Comparison of ENCODE assay signal across 34 cellular contexts in genomic region chr3:171140246-171140645, GRCh38.
"Had no signal": no experiment of that assay in that cellular context is flagged by ENCODE, and none has a peak within 500 bp of the region (broad histone marks: within the 10 kb centered on the region; RNA-seq: fewer than 3 reads in every experiment).

No MANE protein-coding gene starts in this region.

- H3K4me1 ChIP-seq: ascending aorta had no signal

- H3K27ac ChIP-seq: ascending aorta, cardiac muscle cell, VCaP had no signal

- FAIRE-seq: bronchial epithelial cell, TTC549 had no signal

- ATAC-seq: activated CD8-positive, alpha-beta memory T cell treated with anti-CD3 and anti-CD28 coated beads, Interleukin-2, amount 10 ng/mL, durations not matched to agents 7 days and 5 days; activated CD8-positive, alpha-beta T cell treated with anti-CD3 and anti-CD28 coated beads, Interleukin-2, amount 10 ng/mL, durations not matched to agents 7 days and 5 days; activated naive CD8-positive, alpha-beta T cell treated with anti-CD3 and anti-CD28 coated beads, Interleukin-2, amount 50 U/mL, for 24 hours had no signal

- DNase-seq: activated B cell treated with CpG ODN at 0.5 μM for 24 hours; activated CD4-positive, alpha-beta memory T cell treated with anti-CD3 and anti-CD28 coated beads, Interleukin-2, amount 10 ng/mL, durations not matched to agents 7 days and 5 days; activated CD4-positive, alpha-beta T cell treated with anti-CD3 and anti-CD28 coated beads for 4 hours; activated CD4-positive, alpha-beta T cell treated with anti-CD3 and anti-CD28 coated beads, Interleukin-2, amount 10 ng/mL, durations not matched to agents 7 days and 5 days; activated CD4-positive, alpha-beta T cell treated with anti-CD3 and anti-CD28 coated beads, Interleukin-2, amount 50 U/mL, for 48 hours; activated CD4-positive, CD25-positive, alpha-beta regulatory T cell treated with anti-CD3 and anti-CD28 coated beads, Interleukin-2, amount 50 U/mL, for 72 hours; activated CD8-positive, alpha-beta memory T cell treated with anti-CD3 and anti-CD28 coated beads for 24 hours; activated CD8-positive, alpha-beta memory T cell treated with anti-CD3 and anti-CD28 coated beads, Interleukin-2, amount 10 ng/mL, durations not matched to agents 7 days and 5 days; activated CD8-positive, alpha-beta memory T cell treated with anti-CD3 and anti-CD28 coated beads, Interleukin-2, amount 50 U/mL, for 48 hours; activated CD8-positive, alpha-beta T cell treated with anti-CD3 and anti-CD28 coated beads, Interleukin-2, amount 10 ng/mL, durations not matched to agents 7 days and 5 days; activated effector memory CD4-positive, alpha-beta T cell treated with Interleukin-2 at 50 U/mL for 16 hours; activated gamma-delta T cell; activated naive CD4-positive, alpha-beta T cell treated with anti-CD3 and anti-CD28 coated beads, Interleukin-2, amount 10 ng/mL, durations not matched to agents 7 days and 5 days; activated naive CD4-positive, alpha-beta T cell treated with Interleukin-2 at 50 U/mL for 16 hours; activated naive CD8-positive, alpha-beta T cell treated with anti-CD3 and anti-CD28 coated beads, Interleukin-2, amount 10 ng/mL, durations not matched to agents 7 days and 5 days; activated naive CD8-positive, alpha-beta T cell treated with anti-CD3 and anti-CD28 coated beads, Interleukin-2, amount 50 U/mL, for 24 hours; activated T-cell treated with anti-CD3 and anti-CD28 coated beads, Interleukin-2, amount 50 U/mL, for 24 hours; activated T-cell treated with anti-CD3 and anti-CD28 coated beads, Interleukin-2, amount 50 U/mL, for 48 hours; amygdala; anterior cingulate cortex; caudate nucleus; SW 1271; T-helper 1 cell; T-helper 2 cell had no signal

- H3K27me3 Mint-ChIP-seq: activated B cell treated with CpG ODN at 0.5 μM for 24 hours; activated CD4-positive, alpha-beta memory T cell treated with anti-CD3 and anti-CD28 coated beads, Interleukin-2, amount 10 ng/mL, durations not matched to agents 7 days and 5 days; activated CD4-positive, alpha-beta T cell treated with anti-CD3 and anti-CD28 coated beads, Interleukin-2, amount 10 ng/mL, durations not matched to agents 7 days and 5 days; activated CD8-positive, alpha-beta memory T cell treated with anti-CD3 and anti-CD28 coated beads, Interleukin-2, amount 10 ng/mL, durations not matched to agents 7 days and 5 days; activated naive CD4-positive, alpha-beta T cell treated with anti-CD3 and anti-CD28 coated beads, Interleukin-2, amount 10 ng/mL, durations not matched to agents 7 days and 5 days; activated naive CD4-positive, alpha-beta T cell treated with anti-CD3 and anti-CD28 coated beads, Interleukin-2, amount 50 U/mL, for 24 hours; activated naive CD8-positive, alpha-beta T cell; activated naive CD8-positive, alpha-beta T cell treated with anti-CD3 and anti-CD28 coated beads, Interleukin-2, amount 10 ng/mL, durations not matched to agents 7 days and 5 days; activated naive CD8-positive, alpha-beta T cell treated with anti-CD3 and anti-CD28 coated beads, Interleukin-2, amount 50 U/mL, for 24 hours; activated T-cell treated with anti-CD3 and anti-CD28 coated beads, Interleukin-2, amount 50 U/mL, for 24 hours; brain had no signal

- H3K9me3 Mint-ChIP-seq: activated B cell treated with CpG ODN at 0.5 μM for 24 hours; activated CD4-positive, alpha-beta memory T cell treated with anti-CD3 and anti-CD28 coated beads, Interleukin-2, amount 10 ng/mL, durations not matched to agents 7 days and 5 days; activated CD4-positive, alpha-beta T cell treated with anti-CD3 and anti-CD28 coated beads, Interleukin-2, amount 10 ng/mL, durations not matched to agents 7 days and 5 days; activated naive CD4-positive, alpha-beta T cell treated with anti-CD3 and anti-CD28 coated beads, Interleukin-2, amount 10 ng/mL, durations not matched to agents 7 days and 5 days; activated naive CD4-positive, alpha-beta T cell treated with anti-CD3 and anti-CD28 coated beads, Interleukin-2, amount 50 U/mL, for 24 hours; activated naive CD8-positive, alpha-beta T cell treated with anti-CD3 and anti-CD28 coated beads, Interleukin-2, amount 10 ng/mL, durations not matched to agents 7 days and 5 days; activated naive CD8-positive, alpha-beta T cell treated with anti-CD3 and anti-CD28 coated beads, Interleukin-2, amount 50 U/mL, for 24 hours; activated T-cell treated with anti-CD3 and anti-CD28 coated beads, Interleukin-2, amount 50 U/mL, for 24 hours; activated T-helper 2 cell treated with anti-CD3 and anti-CD28 coated beads, Interferon-gamma antibody, Interleukin-2, Interleukin-4, amounts not matched to agents 10 μg/mL and 5 μg/mL and 100 μg/mL, durations not matched to agents 14 hours and 24 hours and 36 hours; brain; T-helper 1 cell treated with Interleukin-12 subunit alpha and Interleukin-12 subunit beta and Interleukin-4 antibody, amounts not matched to agents 30 μg/mL and 1 μg/mL, for 36 hours had no signal

- H3K27ac Mint-ChIP-seq: activated B cell treated with CpG ODN at 0.5 μM for 24 hours; activated CD4-positive, alpha-beta memory T cell treated with anti-CD3 and anti-CD28 coated beads, Interleukin-2, amount 10 ng/mL, durations not matched to agents 7 days and 5 days; activated CD4-positive, alpha-beta T cell treated with anti-CD3 and anti-CD28 coated beads, Interleukin-2, amount 10 ng/mL, durations not matched to agents 7 days and 5 days; activated CD8-positive, alpha-beta memory T cell treated with anti-CD3 and anti-CD28 coated beads, Interleukin-2, amount 10 ng/mL, durations not matched to agents 7 days and 5 days; activated CD8-positive, alpha-beta T cell treated with anti-CD3 and anti-CD28 coated beads, Interleukin-2, amount 10 ng/mL, durations not matched to agents 7 days and 5 days; activated naive CD4-positive, alpha-beta T cell treated with anti-CD3 and anti-CD28 coated beads, Interleukin-2, amount 10 ng/mL, durations not matched to agents 7 days and 5 days; activated naive CD4-positive, alpha-beta T cell treated with anti-CD3 and anti-CD28 coated beads, Interleukin-2, amount 50 U/mL, for 24 hours; activated naive CD8-positive, alpha-beta T cell; activated naive CD8-positive, alpha-beta T cell treated with anti-CD3 and anti-CD28 coated beads, Interleukin-2, amount 10 ng/mL, durations not matched to agents 7 days and 5 days; activated naive CD8-positive, alpha-beta T cell treated with anti-CD3 and anti-CD28 coated beads, Interleukin-2, amount 50 U/mL, for 24 hours; activated T-cell treated with anti-CD3 and anti-CD28 coated beads, Interleukin-2, amount 50 U/mL, for 24 hours; activated T-helper 2 cell treated with anti-CD3 and anti-CD28 coated beads, Interferon-gamma antibody, Interleukin-2, Interleukin-4, amounts not matched to agents 10 μg/mL and 5 μg/mL and 100 μg/mL, durations not matched to agents 14 hours and 24 hours and 36 hours; brain; T-helper 1 cell treated with Interleukin-12 subunit alpha and Interleukin-12 subunit beta and Interleukin-4 antibody, amounts not matched to agents 30 μg/mL and 1 μg/mL, for 36 hours had no signal

- H3K4me3 ChIP-seq: ascending aorta, cardiac muscle cell had no signal

- H3K27me3 ChIP-seq: ascending aorta, cardiac muscle cell had no signal

- H3K9me3 ChIP-seq: ascending aorta had no signal

- H3K4me3 Mint-ChIP-seq: activated B cell treated with CpG ODN at 0.5 μM for 24 hours; activated CD4-positive, alpha-beta memory T cell treated with anti-CD3 and anti-CD28 coated beads, Interleukin-2, amount 10 ng/mL, durations not matched to agents 7 days and 5 days; activated CD4-positive, alpha-beta T cell treated with anti-CD3 and anti-CD28 coated beads, Interleukin-2, amount 10 ng/mL, durations not matched to agents 7 days and 5 days; activated CD8-positive, alpha-beta memory T cell treated with anti-CD3 and anti-CD28 coated beads, Interleukin-2, amount 10 ng/mL, durations not matched to agents 7 days and 5 days; activated CD8-positive, alpha-beta T cell treated with anti-CD3 and anti-CD28 coated beads, Interleukin-2, amount 10 ng/mL, durations not matched to agents 7 days and 5 days; activated naive CD4-positive, alpha-beta T cell treated with anti-CD3 and anti-CD28 coated beads, Interleukin-2, amount 10 ng/mL, durations not matched to agents 7 days and 5 days; activated naive CD4-positive, alpha-beta T cell treated with anti-CD3 and anti-CD28 coated beads, Interleukin-2, amount 50 U/mL, for 24 hours; activated naive CD8-positive, alpha-beta T cell; activated naive CD8-positive, alpha-beta T cell treated with anti-CD3 and anti-CD28 coated beads, Interleukin-2, amount 10 ng/mL, durations not matched to agents 7 days and 5 days; activated naive CD8-positive, alpha-beta T cell treated with anti-CD3 and anti-CD28 coated beads, Interleukin-2, amount 50 U/mL, for 24 hours; activated T-cell treated with anti-CD3 and anti-CD28 coated beads, Interleukin-2, amount 50 U/mL, for 24 hours; brain; T-helper 1 cell treated with Interleukin-12 subunit alpha and Interleukin-12 subunit beta and Interleukin-4 antibody, amounts not matched to agents 30 μg/mL and 1 μg/mL, for 36 hours had no signal

- H3K4me1 Mint-ChIP-seq: activated B cell treated with CpG ODN at 0.5 μM for 24 hours; activated CD4-positive, alpha-beta memory T cell treated with anti-CD3 and anti-CD28 coated beads, Interleukin-2, amount 10 ng/mL, durations not matched to agents 7 days and 5 days; activated CD4-positive, alpha-beta T cell treated with anti-CD3 and anti-CD28 coated beads, Interleukin-2, amount 10 ng/mL, durations not matched to agents 7 days and 5 days; activated CD8-positive, alpha-beta memory T cell treated with anti-CD3 and anti-CD28 coated beads, Interleukin-2, amount 10 ng/mL, durations not matched to agents 7 days and 5 days; activated naive CD4-positive, alpha-beta T cell treated with anti-CD3 and anti-CD28 coated beads, Interleukin-2, amount 10 ng/mL, durations not matched to agents 7 days and 5 days; activated naive CD4-positive, alpha-beta T cell treated with anti-CD3 and anti-CD28 coated beads, Interleukin-2, amount 50 U/mL, for 24 hours; activated naive CD8-positive, alpha-beta T cell treated with anti-CD3 and anti-CD28 coated beads, Interleukin-2, amount 10 ng/mL, durations not matched to agents 7 days and 5 days; activated naive CD8-positive, alpha-beta T cell treated with anti-CD3 and anti-CD28 coated beads, Interleukin-2, amount 50 U/mL, for 24 hours had no signal
